9 cellular contexts compared by ENCODE assay signal in the genomic region with DNA sequence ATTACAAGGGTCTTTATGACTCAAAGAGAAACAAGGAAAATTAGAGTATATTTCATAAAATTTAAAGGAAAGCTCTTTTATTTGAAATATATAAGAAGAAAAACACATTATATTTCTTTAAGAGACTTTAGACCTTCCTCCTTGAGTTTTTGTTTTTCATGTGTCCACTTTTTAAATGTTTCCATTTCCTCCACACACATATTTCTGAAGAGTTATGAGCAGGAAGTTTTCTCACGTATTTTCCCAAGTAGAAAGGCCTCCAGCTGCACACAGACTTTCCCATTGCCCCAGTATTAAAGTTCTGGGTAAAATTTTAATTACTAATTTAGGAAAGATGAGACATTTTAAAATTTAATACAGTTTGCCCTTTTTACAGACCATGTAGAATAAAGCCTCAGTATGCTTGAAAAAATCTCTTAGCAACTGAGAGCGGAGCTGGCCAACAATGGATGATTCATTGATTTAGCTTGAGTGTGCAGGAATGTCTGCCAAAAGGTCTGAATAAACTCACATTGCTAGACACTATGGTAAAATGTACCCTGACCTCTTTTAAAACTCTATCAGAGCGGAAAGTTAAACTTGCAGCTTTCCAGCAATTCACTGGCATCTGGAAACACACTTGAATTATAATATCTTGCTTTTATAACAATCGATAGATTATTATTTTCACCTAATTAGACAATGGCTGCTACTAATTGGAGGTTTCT. TPM values are rescaled to one million over a fixed set of nuclear protein-coding genes. Genes with fewer than 3 reads are reported as not detected.
DNase-seq lines count a peak whose midpoint lies in the region; ATAC-seq and TF ChIP-seq lines count a peak whose summit lies in the region.
"Had no signal": no experiment of that assay in that cellular context is flagged by ENCODE, and none has a peak within 500 bp of the region (broad histone marks: within the 10 kb centered on the region; RNA-seq: fewer than 3 reads in every experiment).

No MANE protein-coding gene starts in this region.

- no peaks in the 10 kb centered on the region for H3K9me3 Mint-ChIP-seq in mesothelial cell of epicardium
- no peaks in the 10 kb centered on the region for H3K9me3 Mint-ChIP-seq in immature natural killer cell
- H3K9me3 Mint-ChIP-seq in activated T-helper 1 cell treated with anti-CD3 and anti-CD28 coated beads, Interleukin-12 subunit alpha, Interleukin-12 subunit beta, Interleukin-2, Interleukin-4 antibody, amounts not matched to agents 30 ng/mL and 10 ng/mL and 1 ng/mL, durations not matched to agents 14 hours and 24 hours and 36 hours: no peaks in the 10 kb centered on the region

- no peak overlapping the region for H2AK5ac ChIP-seq in mesendoderm (ENCODE audit: low read length)

- H3K27me3 ChIP-seq in upper lobe of right lung (no peaks in the 10 kb centered on the region), mesendoderm (ENCODE audit: insufficient read depth, low read length, poor library complexity) (no peaks in the 10 kb centered on the region)

- ATAC-seq in upper lobe of right lung: peak; percentile 79

- H3K27me3 Mint-ChIP-seq in mesothelial cell of epicardium (ENCODE audit: low read depth): no peaks in the 10 kb centered on the region
- no peaks in the 10 kb centered on the region for H3K27me3 Mint-ChIP-seq in immature natural killer cell (ENCODE audit: low read depth in 3 of 3)
- peaks cover 6% of the 10 kb centered on the region for H3K27me3 Mint-ChIP-seq in activated T-helper 1 cell treated with anti-CD3 and anti-CD28 coated beads, Interleukin-12 subunit alpha, Interleukin-12 subunit beta, Interleukin-2, Interleukin-4 antibody, amounts not matched to agents 30 ng/mL and 10 ng/mL and 1 ng/mL, durations not matched to agents 14 hours and 24 hours and 36 hours (ENCODE audit: insufficient read depth)

- H3K9me3 ChIP-seq in upper lobe of right lung: no peaks in the 10 kb centered on the region

- H3K4ac ChIP-seq in mesendoderm (ENCODE audit: low read depth, low read length): no peak overlapping the region

- H3K79me2 ChIP-seq in mesendoderm (ENCODE audit: control insufficient read depth, insufficient read depth, low read length): no peaks in the 10 kb centered on the region

- H3K36me3 ChIP-seq in upper lobe of right lung (no peaks in the 10 kb centered on the region), mesendoderm (ENCODE audit: control insufficient read depth, insufficient read depth, low read length) (no peaks in the 10 kb centered on the region)

- H3K9ac ChIP-seq in mesendoderm (ENCODE audit: low read length): no peak overlapping the region

- H3K4me1 Mint-ChIP-seq in mesothelial cell of epicardium (peaks cover 30% of the 10 kb centered on the region), immature natural killer cell (no peaks in the 10 kb centered on the region)
- H3K4me1 Mint-ChIP-seq in activated T-helper 1 cell treated with anti-CD3 and anti-CD28 coated beads, Interleukin-12 subunit alpha, Interleukin-12 subunit beta, Interleukin-2, Interleukin-4 antibody, amounts not matched to agents 30 ng/mL and 10 ng/mL and 1 ng/mL, durations not matched to agents 14 hours and 24 hours and 36 hours (ENCODE audit: low read depth): no peaks in the 10 kb centered on the region

- H3K4me1 ChIP-seq in upper lobe of right lung (peaks cover 9% of the 10 kb centered on the region), mesendoderm (ENCODE audit: control insufficient read depth, low read depth, low read length) (no peaks in the 10 kb centered on the region)

- no peak overlapping the region for H2BK5ac ChIP-seq in mesendoderm (ENCODE audit: low read length)

- H3K4me3 Mint-ChIP-seq in mesothelial cell of epicardium (no peak overlapping the region), immature natural killer cell (no peak overlapping the region)
- no peak overlapping the region for H3K4me3 Mint-ChIP-seq in activated T-helper 1 cell treated with anti-CD3 and anti-CD28 coated beads, Interleukin-12 subunit alpha, Interleukin-12 subunit beta, Interleukin-2, Interleukin-4 antibody, amounts not matched to agents 30 ng/mL and 10 ng/mL and 1 ng/mL, durations not matched to agents 14 hours and 24 hours and 36 hours

- no peak for TF ChIP-seq CTCF in epithelial cell of esophagus (IDR thresholded peaks at IDR 0.05; ENCODE audit: insufficient read depth, low read depth, low read length, missing control alignments)
- TF ChIP-seq CTCF in mesothelial cell of epicardium (IDR thresholded peaks at IDR 0.05; ENCODE audit: unreplicated experiment): no peak
- TF ChIP-seq CTCF in upper lobe of right lung (IDR thresholded peaks at IDR 0.05): no peak

- no peak overlapping the region for H4K8ac ChIP-seq in mesendoderm (ENCODE audit: low read depth, low read length)

- no peak overlapping the region for H3K23ac ChIP-seq in mesendoderm (ENCODE audit: low read length)

- H3K27ac ChIP-seq in upper lobe of right lung: peak overlapping the region; percentile 60
- H3K27ac ChIP-seq in mesendoderm (ENCODE audit: low read depth, low read length): no peak overlapping the region

- intact Hi-C loops in upper lobe of right lung (cut with DNase I): no loop called here
- intact Hi-C loops in activated T-helper 1 cell treated with anti-CD3 and anti-CD28 coated beads, Interleukin-12 subunit alpha, Interleukin-12 subunit beta, Interleukin-2, Interleukin-4 antibody, amounts not matched to agents 30 ng/mL and 10 ng/mL and 1 ng/mL, durations not matched to agents 14 hours and 24 hours and 36 hours (cut with micrococcal nuclease): no loop called here

- H3K4me3 ChIP-seq in epithelial cell of esophagus (ENCODE audit: low read length): no peak overlapping the region
- no peak overlapping the region for H3K4me3 ChIP-seq in upper lobe of right lung
- no peak overlapping the region for H3K4me3 ChIP-seq in mesendoderm (ENCODE audit: low read length)

- H3K27ac Mint-ChIP-seq in mesothelial cell of epicardium (peak overlapping the region; percentile 94), immature natural killer cell (no peak overlapping the region)
- no peak overlapping the region for H3K27ac Mint-ChIP-seq in activated T-helper 1 cell treated with anti-CD3 and anti-CD28 coated beads, Interleukin-12 subunit alpha, Interleukin-12 subunit beta, Interleukin-2, Interleukin-4 antibody, amounts not matched to agents 30 ng/mL and 10 ng/mL and 1 ng/mL, durations not matched to agents 14 hours and 24 hours and 36 hours

- H3K56ac ChIP-seq in mesendoderm (ENCODE audit: low read length): no peak overlapping the region

- no peak overlapping the region for H2BK15ac ChIP-seq in mesendoderm (replicated peaks; ENCODE audit: low read depth)

- DNase-seq in NCI-H226 (peak; percentile 80), epithelial cell of esophagus (ENCODE audit: low read depth) (peak; percentile 76), mesothelial cell of epicardium (ENCODE audit: low spot score in 2 of 2, unreplicated experiment in 2 of 2) (no peak), upper lobe of right lung (no peak), immature natural killer cell (no peak), NCI-H1048 (lab: John Stamatoyannopoulos, UW) (no peak), mesendoderm (no peak)
- no peak for DNase-seq in activated T-helper 1 cell treated with anti-CD3 and anti-CD28 coated beads, Interleukin-12 subunit alpha, Interleukin-12 subunit beta, Interleukin-2, Interleukin-4 antibody, amounts not matched to agents 30 ng/mL and 10 ng/mL and 1 ng/mL, durations not matched to agents 14 hours and 24 hours and 36 hours (ENCODE audit: low spot score)
- DNase-seq: NCI-H524 had no signal

- no peak overlapping the region for H2BK120ac ChIP-seq in mesendoderm (ENCODE audit: low read depth, low read length)

- no peak overlapping the region for H3K18ac ChIP-seq in mesendoderm (ENCODE audit: low read length)

- no peak overlapping the region for H4K5ac ChIP-seq in mesendoderm (ENCODE audit: low read length)

- WGBS in mesendoderm (ENCODE audit: extremely low coverage, insufficient coverage, low lambda C conversion rate): no CpG with 5 or more reads among the region's 4 CpGs

- H3K4me2 ChIP-seq in mesendoderm (ENCODE audit: low read length): no peak overlapping the region

- no peaks in the 10 kb centered on the region for H3K36me3 Mint-ChIP-seq in mesothelial cell of epicardium
- H3K36me3 Mint-ChIP-seq in immature natural killer cell: no peaks in the 10 kb centered on the region
- H3K36me3 Mint-ChIP-seq in activated T-helper 1 cell treated with anti-CD3 and anti-CD28 coated beads, Interleukin-12 subunit alpha, Interleukin-12 subunit beta, Interleukin-2, Interleukin-4 antibody, amounts not matched to agents 30 ng/mL and 10 ng/mL and 1 ng/mL, durations not matched to agents 14 hours and 24 hours and 36 hours (ENCODE audit: low read depth): no peaks in the 10 kb centered on the region

- no peaks in the 10 kb centered on the region for H3K79me1 ChIP-seq in mesendoderm (ENCODE audit: low read length)

RNA-seq across cellular contexts. Expression of gene DDAH1, which starts 57.9 kb away (rescaled TPM):
- total RNA-seq in mesothelial cell of epicardium: 26.1 to 28.9 TPM (median 27.3 TPM) in 3 replicates
- 51.3 TPM for total RNA-seq in upper lobe of right lung
- not detected for polyA plus RNA-seq in immature natural killer cell
- total RNA-seq in activated T-helper 1 cell treated with anti-CD3 and anti-CD28 coated beads, Interleukin-12 subunit alpha, Interleukin-12 subunit beta, Interleukin-2, Interleukin-4 antibody, amounts not matched to agents 30 ng/mL and 10 ng/mL and 1 ng/mL, durations not matched to agents 14 hours and 24 hours and 36 hours: 0.22 TPM in 1 of 2 replicates, not detected in the other
- 26.6 TPM for polyA plus RNA-seq in mesendoderm (2013, experiment 1 of 2)
- polyA plus RNA-seq in mesendoderm (2013, experiment 2 of 2): 28.0 TPM

Comparison
In these comparisons a context has a peak if more than half of its experiments do, and no peak if none do; other contexts are left out.
1. DNase-seq: peak in NCI-H226 (single experiment) and epithelial cell of esophagus (single experiment); none in mesothelial cell of epicardium (0 of 2), upper lobe of right lung (single experiment), immature natural killer cell (0 of 3), activated T-helper 1 cell treated with anti-CD3 and anti-CD28 coated beads, Interleukin-12 subunit alpha, Interleukin-12 subunit beta, Interleukin-2, Interleukin-4 antibody, amounts not matched to agents 30 ng/mL and 10 ng/mL and 1 ng/mL, durations not matched to agents 14 hours and 24 hours and 36 hours (single experiment), NCI-H1048 (single experiment) and mesendoderm (single experiment).
2. RNA of gene DDAH1, which starts 57.9 kb away (total RNA-seq): 51.3 TPM in upper lobe of right lung (single experiment) and 26.1 to 28.9 TPM in mesothelial cell of epicardium; 0.22 TPM in activated T-helper 1 cell treated with anti-CD3 and anti-CD28 coated beads, Interleukin-12 subunit alpha, Interleukin-12 subunit beta, Interleukin-2, Interleukin-4 antibody, amounts not matched to agents 30 ng/mL and 10 ng/mL and 1 ng/mL, durations not matched to agents 14 hours and 24 hours and 36 hours; every median in the first group is over 10 times any median in the second.